Comparison of ENCODE assay signal across 8 cellular contexts in genomic region chr16:71311553-71312158, GRCh38. TPM values are rescaled to one million over a fixed set of nuclear protein-coding genes. Genes with fewer than 3 reads are reported as not detected.
DNase-seq lines count a peak whose midpoint lies in the region; ATAC-seq and TF ChIP-seq lines count a peak whose summit lies in the region.

No MANE protein-coding gene starts in this region.

- no peak overlapping the region for H3K9ac ChIP-seq in MM.1S (ENCODE audit: low read length)

- in situ Hi-C loops in transverse colon (cut with MboI; ENCODE audit: low pct_ligation_motif_present in 1 of 4, low pct_unique_long_range_greater_than_20kb in 1 of 4, low sequenced_read_pairs in 3 of 4) = loop anchor here in 2 of 4 donors (10.0 to 25.0 kb wide), 2 partner anchors 97 to 99 kb away; no protein-coding TSS in a partner anchor

- 20 to 24% (median 22%) methylated on average over 7 of the region's 7 CpGs for WGBS in heart left ventricle, 4 donors
- WGBS in transverse colon (ENCODE audit: low coverage in 1 of 2), 2 donors = 14 to 21% methylated on average over 6 to 7 of the region's 7 CpGs

- H3K27ac ChIP-seq in heart left ventricle (no peak overlapping the region), MM.1S (ENCODE audit: low read length) (no peak overlapping the region), transverse colon (no peak overlapping the region)

- DNase-seq in heart left ventricle (no peak), left cardiac atrium (no peak), MM.1S (peak; percentile 46), iris pigment epithelial cell (ENCODE audit: low read depth) (peak; percentile 4), transverse colon (no peak), cortex of kidney (lab: John Stamatoyannopoulos, UW) (no peak)
- DNase-seq in activated T-cell treated with anti-CD3 and anti-CD28 coated beads, Interleukin-2, amount 50 U/mL, for 1 hour = peak; percentile 20

- no peak overlapping the region for H3K4me2 ChIP-seq in MM.1S (ENCODE audit: low read depth, low read length)

- peaks cover 0 to 23% (median 4%) of the 10 kb centered on the region in 9 donors for H3K27me3 ChIP-seq in heart left ventricle
- no peaks in the 10 kb centered on the region for H3K27me3 ChIP-seq in MM.1S (replicated peaks; ENCODE audit: insufficient read depth, low read length)
- H3K27me3 ChIP-seq in transverse colon = peaks cover 17% of the 10 kb centered on the region

- H3K36me3 ChIP-seq in heart left ventricle (no peaks in the 10 kb centered on the region), MM.1S (replicated peaks; ENCODE audit: insufficient read depth, low read length) (no peaks in the 10 kb centered on the region), transverse colon (no peaks in the 10 kb centered on the region)

- no peaks in the 10 kb centered on the region for H3K79me2 ChIP-seq in MM.1S (ENCODE audit: low read length)

- no peak for ATAC-seq in heart left ventricle
- no peak for ATAC-seq in left cardiac atrium
- ATAC-seq in GM19351 (IDR thresholded peaks at IDR 0.05; ENCODE audit: unreplicated experiment) = no peak

- no peaks in the 10 kb centered on the region for H3K9me3 ChIP-seq in heart left ventricle
- H3K9me3 ChIP-seq in MM.1S (replicated peaks; ENCODE audit: insufficient read depth, low read length) = no peaks in the 10 kb centered on the region
- H3K9me3 ChIP-seq in transverse colon = no peaks in the 10 kb centered on the region

- intact Hi-C loops in heart left ventricle (cut with DNase I) (loop anchor here in 1 of 10 donors (10.0 kb wide), 1 partner anchor 97 kb away; no protein-coding TSS in a partner anchor), left cardiac atrium (cut with DNase I) (no loop called here), transverse colon (cut with DNase I; ENCODE audit: low total_unique reads) (no loop called here)

- H4K20me1 ChIP-seq in MM.1S (ENCODE audit: insufficient read depth, low read length) = no peaks in the 10 kb centered on the region

- peak; percentile 47 to 77 (median 64) for TF ChIP-seq CTCF in heart left ventricle (IDR thresholded peaks at IDR 0.05)
- peak; percentile 87 for TF ChIP-seq CTCF in MM.1S (IDR thresholded peaks at IDR 0.05; ENCODE audit: low read length)
- peak; percentile 59 to 77 (median 73) for TF ChIP-seq CTCF in transverse colon (IDR thresholded peaks at IDR 0.05)

- TF ChIP-seq POLR2A in heart left ventricle (IDR thresholded peaks at IDR 0.05) (no peak), transverse colon (IDR thresholded peaks at IDR 0.05) (no peak)

- H3K4me1 ChIP-seq in heart left ventricle = no peaks in the 10 kb centered on the region
- H3K4me1 ChIP-seq in MM.1S (ENCODE audit: low read length) = no peaks in the 10 kb centered on the region
- no peaks in the 10 kb centered on the region for H3K4me1 ChIP-seq in transverse colon

- no peak for TF ChIP-seq EP300 in transverse colon (IDR thresholded peaks at IDR 0.05; ENCODE audit: low read depth)

- H2AFZ ChIP-seq in MM.1S (ENCODE audit: low read length) = no peak overlapping the region

- H3K4me3 ChIP-seq in heart left ventricle (no peak overlapping the region), MM.1S (ENCODE audit: low read length) (no peak overlapping the region), transverse colon (no peak overlapping the region)

- H3F3A ChIP-seq in MM.1S (ENCODE audit: insufficient read depth, low read length) = no peaks in the 10 kb centered on the region

- no peaks in the 10 kb centered on the region for H3K9me2 ChIP-seq in MM.1S (replicated peaks; ENCODE audit: insufficient read depth, low read length)

RNA-seq across cellular contexts. Expression of gene CMTR2, which starts 22.5 kb away (rescaled TPM):
- total RNA-seq in heart left ventricle (10 to 100 TPM in 3 of 9 donors, 1 to 10 TPM in 6; 7.8 to 13.4 (median 9.4) TPM), left cardiac atrium (10 to 100 TPM; 10.4 to 11.3 TPM), transverse colon (10 to 100 TPM; 10.5 to 36.7 (median 26.6) TPM)
- 1 to 10 TPM; 2.4 to 6.1 TPM for polyA plus RNA-seq in heart left ventricle

RNA-seq across cellular contexts. Expression of gene CALB2, which starts 46.9 kb away (rescaled TPM):
- total RNA-seq in heart left ventricle = 10 to 100 TPM in 1 of 9 donors, 1 to 10 TPM in 3, under 1 TPM in 3, not detected in 2; 0.35 to 76.2 (median 1.1) TPM
- under 1 TPM; 0.38 to 0.86 TPM for polyA plus RNA-seq in heart left ventricle
- total RNA-seq in left cardiac atrium = 10 to 100 TPM; 25.9 to 30.8 TPM
- 1 to 10 TPM in 3 of 4 donors, not detected in 1; 2.0 to 4.0 (median 4.0) TPM for total RNA-seq in transverse colon

Comparison
In these comparisons a context has a peak if more than half of its experiments do, and no peak if none do; other contexts are left out.
1. DNase-seq: peak in MM.1S (single experiment), activated T-cell treated with anti-CD3 and anti-CD28 coated beads, Interleukin-2, amount 50 U/mL, for 1 hour (single experiment) and iris pigment epithelial cell (single experiment); none in heart left ventricle (0 of 5), left cardiac atrium (single experiment), transverse colon (single experiment) and cortex of kidney (single experiment).
2. Peak in every context shown above with its lines, with median percentiles within 50 percentile points of each other: CTCF ChIP-seq.